In the genomic region with DNA sequence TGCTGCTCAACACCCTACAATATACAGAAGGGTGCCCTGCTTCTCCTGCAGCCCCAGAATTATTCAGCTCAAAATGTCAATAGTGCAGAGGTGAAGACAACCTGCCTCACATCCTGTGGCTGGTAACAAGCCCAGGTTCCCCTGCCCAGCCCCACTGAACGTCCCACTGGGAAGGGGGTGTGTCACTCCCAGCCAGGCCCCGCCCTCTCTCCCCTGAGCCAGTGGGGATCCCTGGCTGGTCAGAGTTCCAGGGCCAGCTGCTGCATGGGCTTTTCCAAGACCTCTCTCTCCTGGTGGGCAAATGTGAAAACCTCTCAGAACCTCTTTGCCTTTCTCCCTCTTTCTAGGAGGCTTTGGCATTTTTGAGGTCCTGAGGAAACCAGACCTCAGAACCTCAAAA, we compare ENCODE assay signal across 27 cellular contexts. TPM values are rescaled to one million over a fixed set of nuclear protein-coding genes. Genes with fewer than 3 reads are reported as not detected.
"Had no signal": no experiment of that assay in that cellular context is flagged by ENCODE, and none has a peak within 500 bp of the region (broad histone marks: within the 10 kb centered on the region; RNA-seq: fewer than 3 reads in every experiment).

No MANE protein-coding gene starts in this region.

- H3K36me3 Mint-ChIP-seq: memory B cell, mesothelial cell of epicardium, natural killer cell had no signal

- DNase-seq: heart right ventricle; hypothalamus; kidney; left cardiac atrium; left ventricle myocardium inferior; lower lobe of right lung; natural killer cell; nucleus accumbens; pancreas; right cardiac atrium; small intestine; stimulated activated CD4-positive, alpha-beta T cell treated with anti-CD3 and anti-CD28 coated beads, Interleukin-12 subunit alpha, Interleukin-12 subunit beta, amount 100 ng/mL, for 4 hours; stimulated activated naive CD4-positive, alpha-beta T cell; stomach; substantia nigra; transverse colon had no signal

- H3K4me3 Mint-ChIP-seq: dendritic cell treated with granulocyte-macrophage colony-stimulating factor and Interleukin-4, amounts not matched to agents 40 ng/mL and 50 ng/mL, for 4 days; memory B cell; mesothelial cell of epicardium; natural killer cell; neural crest cell had no signal

- H3K4me1 Mint-ChIP-seq: memory B cell, mesothelial cell of epicardium, natural killer cell, neural crest cell had no signal

- H3K4me1 ChIP-seq: heart right ventricle, left ventricle myocardium inferior, lower lobe of right lung, pancreas, stomach, transverse colon had no signal

- H3K9me3 ChIP-seq: heart right ventricle, left ventricle myocardium inferior, lower lobe of right lung, pancreas, thoracic aorta, transverse colon had no signal

- ATAC-seq: esophagus mucosa, heart right ventricle, left cardiac atrium, lower lobe of right lung, natural killer cell, pancreas, right cardiac atrium had no signal

- H3K9me3 Mint-ChIP-seq: dendritic cell treated with granulocyte-macrophage colony-stimulating factor and Interleukin-4, amounts not matched to agents 40 ng/mL and 50 ng/mL, for 4 days; mesothelial cell of epicardium; natural killer cell; neural crest cell had no signal

- H3K4me3 ChIP-seq: heart right ventricle, left ventricle myocardium inferior, lower lobe of right lung, pancreas, stomach, thoracic aorta, transverse colon had no signal

- H3K36me3 ChIP-seq: heart right ventricle, left ventricle myocardium inferior, lower lobe of right lung, pancreas, stomach, thoracic aorta, transverse colon had no signal

- H3K27ac Mint-ChIP-seq: dendritic cell treated with granulocyte-macrophage colony-stimulating factor and Interleukin-4, amounts not matched to agents 40 ng/mL and 50 ng/mL, for 4 days; memory B cell; mesothelial cell of epicardium; natural killer cell; progenitor cell of endocrine pancreas had no signal

- H3K27ac ChIP-seq: heart right ventricle, left ventricle myocardium inferior, lower lobe of right lung, pancreas, stomach, thoracic aorta, transverse colon had no signal

RNA-seq across cellular contexts. Expression of a gene that starts 13.7 kb away (rescaled TPM):
- total RNA-seq: esophagus mucosa, fibroblast of lung, heart right ventricle, kidney, left cardiac atrium, left ventricle myocardium inferior, lower lobe of right lung, mesothelial cell of epicardium, mucosa of gallbladder, myocyte, natural killer cell, pancreas, right cardiac atrium, thoracic aorta, transverse colon, ureter had no signal
- polyA plus RNA-seq: fibroblast of lung, heart right ventricle, pancreas, right cardiac atrium, small intestine had no signal
